In the genomic region with DNA sequence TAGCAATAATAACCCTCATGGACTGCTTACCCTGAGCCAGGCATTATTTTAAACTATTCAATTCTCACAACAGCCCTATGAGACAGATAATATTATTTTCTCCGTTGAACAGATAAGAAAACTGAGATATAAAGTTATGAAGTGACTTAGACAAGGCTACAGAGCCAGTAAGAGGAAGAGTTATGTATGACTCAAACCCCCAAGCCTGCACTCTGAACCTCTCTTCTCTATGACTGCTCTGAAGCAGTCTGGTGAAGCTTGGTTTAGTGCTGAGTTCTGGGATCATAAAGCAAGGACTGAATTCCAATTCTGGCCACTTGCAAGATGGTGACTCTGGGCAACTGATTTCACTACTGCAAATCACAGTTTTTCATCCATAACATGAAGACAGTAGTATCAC, we compare ENCODE assay signal across 1 cellular context.
TF ChIP-seq lines count a peak whose summit lies in the region.

No MANE protein-coding gene starts in this region.

TF ChIP-seq in SK-N-SH, 30 proteins besides CTCF, POLR2A, EP300 and RAD21:
- TF ChIP-seq MXI1 (IDR thresholded peaks at IDR 0.05; ENCODE audit: low read depth, low read length) (no peak), SMC3 (IDR thresholded peaks at IDR 0.05; ENCODE audit: low read depth, low read length) (no peak), RFX5 (IDR thresholded peaks at IDR 0.05; ENCODE audit: low read length) (no peak), GATA2 (CRISPR knock-in tag; IDR thresholded peaks at IDR 0.05) (no peak), NFIC (IDR thresholded peaks at IDR 0.05; ENCODE audit: borderline replicate concordance) (no peak), NRF1 (IDR thresholded peaks at IDR 0.05; ENCODE audit: low read depth, low read length) (no peak), RCOR1 (IDR thresholded peaks at IDR 0.05; ENCODE audit: low read length) (no peak), FOXM1 (IDR thresholded peaks at IDR 0.05; ENCODE audit: low read depth) (no peak), SIN3A (IDR thresholded peaks at IDR 0.05; ENCODE audit: borderline replicate concordance, low read depth, low read length) (no peak), MEF2A (IDR thresholded peaks at IDR 0.05; ENCODE audit: borderline replicate concordance, low read depth) (no peak), CHD2 (IDR thresholded peaks at IDR 0.05; ENCODE audit: low read length, partially characterized antibody) (no peak), TCF12 (IDR thresholded peaks at IDR 0.05) (no peak), JUND (IDR thresholded peaks at IDR 0.05) (no peak)
- TF ChIP-seq, protein P1, sequence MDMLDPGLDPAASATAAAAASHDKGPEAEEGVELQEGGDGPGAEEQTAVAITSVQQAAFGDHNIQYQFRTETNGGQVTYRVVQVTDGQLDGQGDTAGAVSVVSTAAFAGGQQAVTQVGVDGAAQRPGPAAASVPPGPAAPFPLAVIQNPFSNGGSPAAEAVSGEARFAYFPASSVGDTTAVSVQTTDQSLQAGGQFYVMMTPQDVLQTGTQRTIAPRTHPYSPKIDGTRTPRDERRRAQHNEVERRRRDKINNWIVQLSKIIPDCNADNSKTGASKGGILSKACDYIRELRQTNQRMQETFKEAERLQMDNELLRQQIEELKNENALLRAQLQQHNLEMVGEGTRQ (IDR thresholded peaks at IDR 0.05; ENCODE audit: borderline replicate concordance, low read depth, low read length): no peak
- TF ChIP-seq, protein P2, sequence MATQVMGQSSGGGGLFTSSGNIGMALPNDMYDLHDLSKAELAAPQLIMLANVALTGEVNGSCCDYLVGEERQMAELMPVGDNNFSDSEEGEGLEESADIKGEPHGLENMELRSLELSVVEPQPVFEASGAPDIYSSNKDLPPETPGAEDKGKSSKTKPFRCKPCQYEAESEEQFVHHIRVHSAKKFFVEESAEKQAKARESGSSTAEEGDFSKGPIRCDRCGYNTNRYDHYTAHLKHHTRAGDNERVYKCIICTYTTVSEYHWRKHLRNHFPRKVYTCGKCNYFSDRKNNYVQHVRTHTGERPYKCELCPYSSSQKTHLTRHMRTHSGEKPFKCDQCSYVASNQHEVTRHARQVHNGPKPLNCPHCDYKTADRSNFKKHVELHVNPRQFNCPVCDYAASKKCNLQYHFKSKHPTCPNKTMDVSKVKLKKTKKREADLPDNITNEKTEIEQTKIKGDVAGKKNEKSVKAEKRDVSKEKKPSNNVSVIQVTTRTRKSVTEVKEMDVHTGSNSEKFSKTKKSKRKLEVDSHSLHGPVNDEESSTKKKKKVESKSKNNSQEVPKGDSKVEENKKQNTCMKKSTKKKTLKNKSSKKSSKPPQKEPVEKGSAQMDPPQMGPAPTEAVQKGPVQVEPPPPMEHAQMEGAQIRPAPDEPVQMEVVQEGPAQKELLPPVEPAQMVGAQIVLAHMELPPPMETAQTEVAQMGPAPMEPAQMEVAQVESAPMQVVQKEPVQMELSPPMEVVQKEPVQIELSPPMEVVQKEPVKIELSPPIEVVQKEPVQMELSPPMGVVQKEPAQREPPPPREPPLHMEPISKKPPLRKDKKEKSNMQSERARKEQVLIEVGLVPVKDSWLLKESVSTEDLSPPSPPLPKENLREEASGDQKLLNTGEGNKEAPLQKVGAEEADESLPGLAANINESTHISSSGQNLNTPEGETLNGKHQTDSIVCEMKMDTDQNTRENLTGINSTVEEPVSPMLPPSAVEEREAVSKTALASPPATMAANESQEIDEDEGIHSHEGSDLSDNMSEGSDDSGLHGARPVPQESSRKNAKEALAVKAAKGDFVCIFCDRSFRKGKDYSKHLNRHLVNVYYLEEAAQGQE (IDR thresholded peaks at IDR 0.05; ENCODE audit: low read depth, low read length): no peak
- TF ChIP-seq, protein P3, sequence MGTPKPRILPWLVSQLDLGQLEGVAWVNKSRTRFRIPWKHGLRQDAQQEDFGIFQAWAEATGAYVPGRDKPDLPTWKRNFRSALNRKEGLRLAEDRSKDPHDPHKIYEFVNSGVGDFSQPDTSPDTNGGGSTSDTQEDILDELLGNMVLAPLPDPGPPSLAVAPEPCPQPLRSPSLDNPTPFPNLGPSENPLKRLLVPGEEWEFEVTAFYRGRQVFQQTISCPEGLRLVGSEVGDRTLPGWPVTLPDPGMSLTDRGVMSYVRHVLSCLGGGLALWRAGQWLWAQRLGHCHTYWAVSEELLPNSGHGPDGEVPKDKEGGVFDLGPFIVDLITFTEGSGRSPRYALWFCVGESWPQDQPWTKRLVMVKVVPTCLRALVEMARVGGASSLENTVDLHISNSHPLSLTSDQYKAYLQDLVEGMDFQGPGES (IDR thresholded peaks at IDR 0.05; ENCODE audit: low read depth, low read length): no peak
- TF ChIP-seq, protein P4, sequence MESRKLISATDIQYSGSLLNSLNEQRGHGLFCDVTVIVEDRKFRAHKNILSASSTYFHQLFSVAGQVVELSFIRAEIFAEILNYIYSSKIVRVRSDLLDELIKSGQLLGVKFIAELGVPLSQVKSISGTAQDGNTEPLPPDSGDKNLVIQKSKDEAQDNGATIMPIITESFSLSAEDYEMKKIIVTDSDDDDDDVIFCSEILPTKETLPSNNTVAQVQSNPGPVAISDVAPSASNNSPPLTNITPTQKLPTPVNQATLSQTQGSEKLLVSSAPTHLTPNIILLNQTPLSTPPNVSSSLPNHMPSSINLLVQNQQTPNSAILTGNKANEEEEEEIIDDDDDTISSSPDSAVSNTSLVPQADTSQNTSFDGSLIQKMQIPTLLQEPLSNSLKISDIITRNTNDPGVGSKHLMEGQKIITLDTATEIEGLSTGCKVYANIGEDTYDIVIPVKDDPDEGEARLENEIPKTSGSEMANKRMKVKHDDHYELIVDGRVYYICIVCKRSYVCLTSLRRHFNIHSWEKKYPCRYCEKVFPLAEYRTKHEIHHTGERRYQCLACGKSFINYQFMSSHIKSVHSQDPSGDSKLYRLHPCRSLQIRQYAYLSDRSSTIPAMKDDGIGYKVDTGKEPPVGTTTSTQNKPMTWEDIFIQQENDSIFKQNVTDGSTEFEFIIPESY (IDR thresholded peaks at IDR 0.05; ENCODE audit: borderline replicate concordance, low read depth): no peak
